ENCODE assay signal across 8 cellular contexts in the genomic region with DNA sequence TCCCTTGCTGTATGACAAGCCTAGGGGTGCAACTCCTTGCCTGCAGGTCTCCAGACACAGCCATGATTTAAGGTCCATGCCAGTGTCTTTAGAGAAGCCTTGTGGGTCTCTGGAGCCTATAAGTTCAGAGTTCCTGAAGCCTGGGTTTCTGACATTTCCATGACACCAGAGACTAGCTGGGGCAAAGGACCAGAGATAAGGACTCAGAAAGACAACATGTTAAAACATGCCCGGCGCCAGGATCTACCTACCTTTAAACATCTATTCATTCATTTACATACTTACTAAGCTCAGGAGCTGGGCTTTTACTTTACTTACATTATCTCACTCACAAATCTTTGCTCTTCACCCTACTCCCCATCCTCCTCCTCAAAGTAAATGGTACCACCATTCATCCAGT. TPM values are rescaled to one million over a fixed set of nuclear protein-coding genes. Genes with fewer than 3 reads are reported as not detected.
DNase-seq lines count a peak whose midpoint lies in the region; ATAC-seq and TF ChIP-seq lines count a peak whose summit lies in the region.

No MANE protein-coding gene starts in this region.

- no peaks in the 10 kb centered on the region for H3K36me3 ChIP-seq in testis (ENCODE audit: low read depth, missing control alignments)

- WGBS in testis, 2 donors = 89 to 91% methylated on average over 2 of the region's 2 CpGs

- H3K27me3 Mint-ChIP-seq in activated T-cell treated with anti-CD3 and anti-CD28 coated beads, Interleukin-2, amount 50 U/mL, for 24 hours = no peaks in the 10 kb centered on the region
- H3K27me3 Mint-ChIP-seq in T-helper 17 cell = no peaks in the 10 kb centered on the region

- H3K27ac ChIP-seq in testis = no peak overlapping the region

- H3K4me3 Mint-ChIP-seq in activated T-cell treated with anti-CD3 and anti-CD28 coated beads, Interleukin-2, amount 50 U/mL, for 24 hours = peak overlapping the region; percentile 99
- peak overlapping the region; percentile 99 for H3K4me3 Mint-ChIP-seq in T-helper 17 cell
- H3K4me3 Mint-ChIP-seq in stimulated activated effector memory CD8-positive, alpha-beta T cell treated with anti-CD3 and anti-CD28 coated beads, Interleukin-12 subunit alpha, Interleukin-12 subunit beta, amount 100 ng/mL, for 72 hours = peak overlapping the region; percentile 97

- intact Hi-C loops in head of caudate nucleus (cut with DNase I) (no loop called here), testis (cut with DNase I; ENCODE audit: low total_unique reads) (loop anchor here (10.0 kb wide), 1 partner anchor 103 kb away; a partner anchor contains a TSS)

- H3K27ac Mint-ChIP-seq in activated T-cell treated with anti-CD3 and anti-CD28 coated beads, Interleukin-2, amount 50 U/mL, for 24 hours = peak overlapping the region; percentile 100
- H3K27ac Mint-ChIP-seq in T-helper 17 cell = peak overlapping the region; percentile 97
- peak overlapping the region; percentile 100 for H3K27ac Mint-ChIP-seq in stimulated activated effector memory CD8-positive, alpha-beta T cell treated with anti-CD3 and anti-CD28 coated beads, Interleukin-12 subunit alpha, Interleukin-12 subunit beta, amount 100 ng/mL, for 72 hours

- H3K4me3 ChIP-seq in foreskin fibroblast (ENCODE audit: low read depth in 1 of 2, low read length in 2 of 2) (peak overlapping the region; percentile 94 to 96), testis (no peak overlapping the region)

- no peaks in the 10 kb centered on the region for H3K27me3 ChIP-seq in testis

- H3K9me3 Mint-ChIP-seq in activated T-cell treated with anti-CD3 and anti-CD28 coated beads, Interleukin-2, amount 50 U/mL, for 24 hours = no peaks in the 10 kb centered on the region
- no peaks in the 10 kb centered on the region for H3K9me3 Mint-ChIP-seq in stimulated activated effector memory CD8-positive, alpha-beta T cell treated with anti-CD3 and anti-CD28 coated beads, Interleukin-12 subunit alpha, Interleukin-12 subunit beta, amount 100 ng/mL, for 72 hours

- H3K9me3 ChIP-seq in T-helper 17 cell (ENCODE audit: control insufficient read depth, low read length, poor library complexity, severe bottlenecking) (no peaks in the 10 kb centered on the region), testis (no peaks in the 10 kb centered on the region)

- DNase-seq in activated T-cell treated with anti-CD3 and anti-CD28 coated beads, Interleukin-2, amount 50 U/mL, for 24 hours = no peak
- no peak for DNase-seq in activated T-cell treated with anti-CD3 and anti-CD28 coated beads, Interleukin-2, amount 50 U/mL, for 48 hours
- DNase-seq in T-helper 17 cell = no peak
- DNase-seq in foreskin fibroblast = no peak
- DNase-seq in stimulated activated effector memory CD8-positive, alpha-beta T cell treated with anti-CD3 and anti-CD28 coated beads, Interleukin-12 subunit alpha, Interleukin-12 subunit beta, amount 100 ng/mL, for 72 hours (ENCODE audit: low spot score in 2 of 2) = no peak
- no peak for DNase-seq in head of caudate nucleus
- no peak for DNase-seq in testis

- H3K4me1 ChIP-seq in testis = peaks cover 19% of the 10 kb centered on the region

- TF ChIP-seq POLR2A in testis (IDR thresholded peaks at IDR 0.05) = no peak

- H3K4me1 Mint-ChIP-seq in activated T-cell treated with anti-CD3 and anti-CD28 coated beads, Interleukin-2, amount 50 U/mL, for 24 hours (ENCODE audit: low read depth) = peaks cover 31% of the 10 kb centered on the region
- peaks cover 27% of the 10 kb centered on the region for H3K4me1 Mint-ChIP-seq in T-helper 17 cell
- peaks cover 28% of the 10 kb centered on the region for H3K4me1 Mint-ChIP-seq in stimulated activated effector memory CD8-positive, alpha-beta T cell treated with anti-CD3 and anti-CD28 coated beads, Interleukin-12 subunit alpha, Interleukin-12 subunit beta, amount 100 ng/mL, for 72 hours

- ATAC-seq in T-helper 17 cell = no peak
- ATAC-seq in stimulated activated effector memory CD8-positive, alpha-beta T cell treated with anti-CD3 and anti-CD28 coated beads, Interleukin-12 subunit alpha, Interleukin-12 subunit beta, amount 100 ng/mL, for 72 hours = no peak
- ATAC-seq in GM19395 (IDR thresholded peaks at IDR 0.05; ENCODE audit: unreplicated experiment) = no peak

- H3K36me3 Mint-ChIP-seq in activated T-cell treated with anti-CD3 and anti-CD28 coated beads, Interleukin-2, amount 50 U/mL, for 24 hours (ENCODE audit: low read depth) = peaks cover 89% of the 10 kb centered on the region
- peaks cover 9% of the 10 kb centered on the region for H3K36me3 Mint-ChIP-seq in T-helper 17 cell (ENCODE audit: low read depth)
- peaks cover 58% of the 10 kb centered on the region for H3K36me3 Mint-ChIP-seq in stimulated activated effector memory CD8-positive, alpha-beta T cell treated with anti-CD3 and anti-CD28 coated beads, Interleukin-12 subunit alpha, Interleukin-12 subunit beta, amount 100 ng/mL, for 72 hours

- TF ChIP-seq CTCF in foreskin fibroblast (IDR thresholded peaks at IDR 0.05; ENCODE audit: low read depth, low read length) (no peak), testis (IDR thresholded peaks at IDR 0.05) (no peak)

RNA-seq across cellular contexts. Expression of a gene that starts 1.5 kb away (rescaled TPM):
- total RNA-seq in T-helper 17 cell (10 to 100 TPM; 29.4 to 37.0 TPM), testis (10 to 100 TPM; 54.5 to 69.1 TPM)
- 65.1 TPM for polyA plus RNA-seq in testis (ENCODE audit: insufficient read depth, low read depth, low replicate concordance)

RNA-seq across cellular contexts. Expression of a gene that starts 1.5 kb away (rescaled TPM):
- total RNA-seq in T-helper 17 cell (1 to 10 TPM in 1 of 2 donors, under 1 TPM in 1; 0.55 to 1.3 TPM), testis (10 to 100 TPM; 15.6 to 19.3 TPM)
- polyA plus RNA-seq in testis (ENCODE audit: insufficient read depth, low read depth, low replicate concordance) = 22.8 TPM

RNA-seq across cellular contexts. Expression of a gene that starts 25.6 kb away (rescaled TPM):
- total RNA-seq in T-helper 17 cell (10 to 100 TPM; 19.2 to 20.4 TPM), testis (10 to 100 TPM; 37.6 to 47.4 TPM)
- 44.1 TPM for polyA plus RNA-seq in testis (ENCODE audit: insufficient read depth, low read depth, low replicate concordance)

RNA-seq across cellular contexts. Expression of a gene that starts 25.8 kb away (rescaled TPM):
- total RNA-seq in T-helper 17 cell (10 to 100 TPM; 45.2 to 51.9 TPM), testis (10 to 100 TPM; 56.0 to 62.2 TPM)
- 74.4 TPM for polyA plus RNA-seq in testis (ENCODE audit: insufficient read depth, low read depth, low replicate concordance)

RNA-seq across cellular contexts. Expression of a gene that starts 54.5 kb away (rescaled TPM):
- total RNA-seq in T-helper 17 cell (10 to 100 TPM; 16.4 to 21.8 TPM), testis (10 to 100 TPM; 39.4 to 60.1 TPM)
- 37.7 TPM for polyA plus RNA-seq in testis (ENCODE audit: insufficient read depth, low read depth, low replicate concordance)

Comparison
In these comparisons a context has a peak if more than half of its experiments do, and no peak if none do; other contexts are left out.
1. H3K4me3 ChIP-seq: peak in foreskin fibroblast (2 of 2); none in testis (0 of 2).
2. RNA of a gene that starts 1.5 kb away (total RNA-seq): 15.6 to 19.3 TPM in testis; 0.55 to 1.3 TPM in T-helper 17 cell; every median in the first group is over 4 times any median in the second.
3. Peak in every context shown above with its lines, with median percentiles within 50 percentile points of each other: H3K27ac Mint-ChIP-seq and H3K4me3 Mint-ChIP-seq.